In genomic region chr7:20197837-20198236, GRCh38 we compare ENCODE assay signal across 11 cellular contexts. TPM values are rescaled to one million over a fixed set of nuclear protein-coding genes. Genes with fewer than 3 reads are reported as not detected.
A peak's percentile ranks its signal among the peaks of the same experiment; 100 is the strongest.
DNase-seq lines count a peak whose midpoint lies in the region; ATAC-seq, FAIRE-seq and TF ChIP-seq lines count a peak whose summit lies in the region.
"Had no signal": no experiment of that assay in that cellular context is flagged by ENCODE, and none has a peak within 500 bp of the region (broad histone marks: within the 10 kb centered on the region; RNA-seq: fewer than 3 reads in every experiment).

No MANE protein-coding gene starts in this region.

- FAIRE-seq in D721Med (lab: Jason Lieb, UNC), result no peak
- FAIRE-seq in bronchial epithelial cell (lab: Jason Lieb, UNC), result peak; percentile 52

- no peak overlapping the region for H3K27ac Mint-ChIP-seq in mesothelial cell of epicardium
- H3K27ac Mint-ChIP-seq in naive thymus-derived CD8-positive, alpha-beta T cell, result no peak overlapping the region
- H3K27ac Mint-ChIP-seq: dendritic cell treated with granulocyte-macrophage colony-stimulating factor and Interleukin-4, amounts not matched to agents 40 ng/mL and 50 ng/mL, for 4 days; stimulated activated naive CD8-positive, alpha-beta T cell treated with anti-CD3 and anti-CD28 coated beads, Interleukin-15, Interleukin-2, amounts not matched to agents 100 ng/mL and 50 ng/mL, for 24 hours had no signal

- no peaks in the 10 kb centered on the region for H3K27me3 ChIP-seq in bronchial epithelial cell (ENCODE audit: control insufficient read depth, insufficient read depth, low read length)

- DNase-seq in D721Med (ENCODE audit: insufficient read length, low spot score), result no peak
- DNase-seq in HuH-7 (ENCODE audit: low spot score), result peak; percentile 10
- no peak for DNase-seq in bronchial epithelial cell (ENCODE audit: low read depth)
- DNase-seq in mesothelial cell of epicardium (ENCODE audit: low spot score in 2 of 2, unreplicated experiment in 2 of 2), result no peak
- no peak for DNase-seq in naive thymus-derived CD8-positive, alpha-beta T cell
- DNase-seq: NCI-H226 had no signal

- no peak overlapping the region for H3K4me3 Mint-ChIP-seq in mesothelial cell of epicardium
- H3K4me3 Mint-ChIP-seq in naive thymus-derived CD8-positive, alpha-beta T cell, result no peak overlapping the region
- H3K4me3 Mint-ChIP-seq: dendritic cell treated with granulocyte-macrophage colony-stimulating factor and Interleukin-4, amounts not matched to agents 40 ng/mL and 50 ng/mL, for 4 days; stimulated activated naive CD8-positive, alpha-beta T cell treated with anti-CD3 and anti-CD28 coated beads, Interleukin-15, Interleukin-2, amounts not matched to agents 100 ng/mL and 50 ng/mL, for 24 hours had no signal

- H3K36me3 Mint-ChIP-seq in mesothelial cell of epicardium, result no peaks in the 10 kb centered on the region
- H3K36me3 Mint-ChIP-seq in naive thymus-derived CD8-positive, alpha-beta T cell, result no peaks in the 10 kb centered on the region

- H3K4me1 Mint-ChIP-seq in mesothelial cell of epicardium, result peaks cover 40% of the 10 kb centered on the region
- H3K4me1 Mint-ChIP-seq in naive thymus-derived CD8-positive, alpha-beta T cell, result peaks cover 2 to 25% (median 4%) of the 10 kb centered on the region in 4 donors

- TF ChIP-seq CTCF in D721Med (IDR thresholded peaks at IDR 0.05; ENCODE audit: insufficient read depth, missing control alignments), result peak; percentile 20
- peak; percentile 22 for TF ChIP-seq CTCF in bronchial epithelial cell (IDR thresholded peaks at IDR 0.05; ENCODE audit: insufficient read depth, low read length, severe bottlenecking)
- peak; percentile 37 for TF ChIP-seq CTCF in mesothelial cell of epicardium (IDR thresholded peaks at IDR 0.05; ENCODE audit: unreplicated experiment)

- no peaks in the 10 kb centered on the region for H3K27me3 Mint-ChIP-seq in mesothelial cell of epicardium (ENCODE audit: low read depth)
- no peaks in the 10 kb centered on the region for H3K27me3 Mint-ChIP-seq in naive thymus-derived CD8-positive, alpha-beta T cell
- H3K27me3 Mint-ChIP-seq: dendritic cell treated with granulocyte-macrophage colony-stimulating factor and Interleukin-4, amounts not matched to agents 40 ng/mL and 50 ng/mL, for 4 days; stimulated activated naive CD8-positive, alpha-beta T cell treated with anti-CD3 and anti-CD28 coated beads, Interleukin-15, Interleukin-2, amounts not matched to agents 100 ng/mL and 50 ng/mL, for 24 hours had no signal

- H3K36me3 ChIP-seq in bronchial epithelial cell (ENCODE audit: control insufficient read depth, insufficient read depth, low read length), result no peaks in the 10 kb centered on the region

- POLR2A ChIA-PET in naive thymus-derived CD8-positive, alpha-beta T cell (lab: Charles Lee), result no interaction called here

- no peaks in the 10 kb centered on the region for H3K9me3 Mint-ChIP-seq in mesothelial cell of epicardium
- H3K9me3 Mint-ChIP-seq in naive thymus-derived CD8-positive, alpha-beta T cell, result peaks cover 0 to 2% (median 0%) of the 10 kb centered on the region in 9 donors
- H3K9me3 Mint-ChIP-seq: dendritic cell treated with granulocyte-macrophage colony-stimulating factor and Interleukin-4, amounts not matched to agents 40 ng/mL and 50 ng/mL, for 4 days; stimulated activated naive CD8-positive, alpha-beta T cell treated with anti-CD3 and anti-CD28 coated beads, Interleukin-15, Interleukin-2, amounts not matched to agents 100 ng/mL and 50 ng/mL, for 24 hours had no signal

- ATAC-seq in GM19455 (IDR thresholded peaks at IDR 0.05; ENCODE audit: unreplicated experiment) (no peak), GM19035 (IDR thresholded peaks at IDR 0.05; ENCODE audit: unreplicated experiment) (no peak), HG03460 (IDR thresholded peaks at IDR 0.05; ENCODE audit: unreplicated experiment) (no peak)
- no peak for ATAC-seq in naive thymus-derived CD8-positive, alpha-beta T cell

- H3K4me3 ChIP-seq in bronchial epithelial cell (ENCODE audit: low read depth, low read length), result no peak overlapping the region

RNA-seq across cellular contexts. Expression of gene MACC1, which starts 19.3 kb away (rescaled TPM):
- total RNA-seq in bronchial epithelial cell, result 15.5 and 19.2 TPM in 2 replicates
- total RNA-seq in mesothelial cell of epicardium, result 9.3 to 12.0 TPM (median 11.1 TPM) in 3 replicates
- under 1 TPM; 0.18 to 0.25 TPM for total RNA-seq in naive thymus-derived CD8-positive, alpha-beta T cell
- not detected for polyA plus RNA-seq in naive thymus-derived CD8-positive, alpha-beta T cell
